19 cellular contexts compared by ENCODE assay signal in genomic region chr15:79682851-79683288, GRCh38.
DNase-seq lines count a peak whose midpoint lies in the region; ATAC-seq and TF ChIP-seq lines count a peak whose summit lies in the region.
"Had no signal": no experiment of that assay in that cellular context is flagged by ENCODE, and none has a peak within 500 bp of the region (broad histone marks: within the 10 kb centered on the region; RNA-seq: fewer than 3 reads in every experiment).

No MANE protein-coding gene starts in this region.

- H3K27ac ChIP-seq in mammary epithelial cell (ENCODE audit: insufficient read depth, low read depth, low read length): no peak overlapping the region
- H3K27ac ChIP-seq: coronary artery, gastroesophageal sphincter, HL-60, parathyroid adenoma, SK-N-MC, WERI-Rb-1 had no signal

- intact Hi-C loops in mammary epithelial cell (cut with micrococcal nuclease): no loop called here
- intact Hi-C loops in lower leg skin (cut with DNase I; ENCODE audit: low total_unique reads): no loop called here

- no TSS peak for BruUV-seq in mammary epithelial cell (replicated peaks; lab: Mats Ljungman, UMichigan)

- H3K4me1 ChIP-seq in mammary epithelial cell (ENCODE audit: insufficient read depth, low read length): peaks cover 4% of the 10 kb centered on the region
- H3K4me1 ChIP-seq: parathyroid adenoma had no signal

- H3K79me2 ChIP-seq in mammary epithelial cell (ENCODE audit: insufficient read depth, low read length): no peaks in the 10 kb centered on the region
- H3K79me2 ChIP-seq: parathyroid adenoma had no signal

- CTCF ChIA-PET in AG04449 (lab: Yijun Ruan, JAX) (interaction anchor here (1.0 to 1.3 kb wide), 2 partner anchors 9 to 343 kb away, joined by 3 to 6 read pairs; no protein-coding TSS in a partner anchor), mammary epithelial cell (lab: Charles Lee; ENCODE audit: low non-redundant PET) (no interaction called here)

- no peaks in the 10 kb centered on the region for H3K36me3 ChIP-seq in mammary epithelial cell (ENCODE audit: insufficient read depth, low read length)
- H3K36me3 ChIP-seq: gastroesophageal sphincter, WERI-Rb-1 had no signal

- H4K20me1 ChIP-seq in mammary epithelial cell (ENCODE audit: insufficient read depth, low read length): no peaks in the 10 kb centered on the region

- DNase-seq in AG04449 (ENCODE audit: low read depth, low spot score) (peak; percentile 34), HS-27A (ENCODE audit: low read depth) (peak; percentile 63), mammary epithelial cell (peak; percentile 17), iris pigment epithelial cell (ENCODE audit: low read depth) (peak; percentile 67), NCI-H526 (lab: John Stamatoyannopoulos, UW) (no peak), lower leg skin (ENCODE audit: low spot score in 2 of 2) (no peak)
- DNase-seq: activated naive CD4-positive, alpha-beta T cell treated with anti-CD3 and anti-CD28 coated beads, Interleukin-2, amount 10 ng/mL, durations not matched to agents 7 days and 5 days; immature natural killer cell; NCI-H1930; NCI-H774; stimulated activated CD4-positive, alpha-beta T cell treated with anti-CD3 and anti-CD28 coated beads, Interleukin-12 subunit alpha, Interleukin-12 subunit beta, amount 100 ng/mL, for 4 hours; WERI-Rb-1 had no signal

- no peak for TF ChIP-seq CTCF in AG04449 (IDR thresholded peaks at IDR 0.05; ENCODE audit: insufficient read depth, low read length, missing control alignments)
- no peak for TF ChIP-seq CTCF in mammary epithelial cell (conservative IDR thresholded peaks at IDR 0.05 in 1 of 2, IDR thresholded peaks at IDR 0.05 in 1 of 2; ENCODE audit: extremely low read depth in 1 of 2, insufficient read depth in 1 of 2, low read depth in 1 of 2, low read length in 2 of 2)
- TF ChIP-seq CTCF in lower leg skin (IDR thresholded peaks at IDR 0.05): no peak

- no peak overlapping the region for H3K4me2 ChIP-seq in mammary epithelial cell (ENCODE audit: insufficient read depth, low read depth, low read length)

- dilution Hi-C loops in mammary epithelial cell (cut with HindIII; ENCODE audit: low sequenced_read_pairs): no loop called here

- no peaks in the 10 kb centered on the region for H3K9me3 ChIP-seq in mammary epithelial cell (replicated peaks; ENCODE audit: insufficient read depth, low read length)
- H3K9me3 ChIP-seq: gastroesophageal sphincter had no signal

- no peak overlapping the region for H3K9ac ChIP-seq in mammary epithelial cell (ENCODE audit: insufficient read depth, low read length)
- H3K9ac ChIP-seq: parathyroid adenoma had no signal

- H2AFZ ChIP-seq in mammary epithelial cell (ENCODE audit: low read depth, low read length): no peak overlapping the region
- H2AFZ ChIP-seq: parathyroid adenoma had no signal

- in situ Hi-C loops in mammary epithelial cell (cut with MboI; ENCODE audit: low sequenced_read_pairs in 2 of 2): no loop called here

- no peak for TF ChIP-seq POLR2A in lower leg skin (IDR thresholded peaks at IDR 0.05)

- POLR2A ChIA-PET in AG04449 (lab: Yijun Ruan, JAX): interaction anchor here (0.7 to 1.0 kb wide), 2 partner anchors 9 to 10 kb away, joined by 3 to 4 read pairs; no protein-coding TSS in a partner anchor

- H3K27me3 ChIP-seq in mammary epithelial cell (ENCODE audit: insufficient read depth, low read length): no peaks in the 10 kb centered on the region

- H3K4me3 ChIP-seq in AG04449 (ENCODE audit: low read depth, low read length): no peak overlapping the region
- no peak overlapping the region for H3K4me3 ChIP-seq in mammary epithelial cell (replicated peaks in 1 of 3; ENCODE audit: insufficient read depth in 1 of 3, low read depth in 2 of 3, low read length in 3 of 3)
- H3K4me3 ChIP-seq in lower leg skin (ENCODE audit: low read depth, poor library complexity, severe bottlenecking): no peak overlapping the region
- H3K4me3 ChIP-seq: coronary artery, gastroesophageal sphincter, SK-N-MC had no signal

- WGBS in mammary epithelial cell (ENCODE audit: low coverage, missing lambda C conversion rate): 58% methylated on average over 4 of the region's 4 CpGs
- WGBS in lower leg skin, 2 donors: 58 to 59% methylated on average over 4 of the region's 4 CpGs

- ATAC-seq in GM19035 (IDR thresholded peaks at IDR 0.05; ENCODE audit: unreplicated experiment): no peak
- no peak for ATAC-seq in HG03196 (IDR thresholded peaks at IDR 0.05; ENCODE audit: unreplicated experiment)

Comparison
In these comparisons a context has a peak if more than half of its experiments do, and no peak if none do; other contexts are left out.
1. DNase-seq: peak in AG04449 (single experiment), HS-27A (single experiment), mammary epithelial cell (single experiment) and iris pigment epithelial cell (single experiment); none in NCI-H526 (0 of 2) and lower leg skin (0 of 2).